In the genomic region with DNA sequence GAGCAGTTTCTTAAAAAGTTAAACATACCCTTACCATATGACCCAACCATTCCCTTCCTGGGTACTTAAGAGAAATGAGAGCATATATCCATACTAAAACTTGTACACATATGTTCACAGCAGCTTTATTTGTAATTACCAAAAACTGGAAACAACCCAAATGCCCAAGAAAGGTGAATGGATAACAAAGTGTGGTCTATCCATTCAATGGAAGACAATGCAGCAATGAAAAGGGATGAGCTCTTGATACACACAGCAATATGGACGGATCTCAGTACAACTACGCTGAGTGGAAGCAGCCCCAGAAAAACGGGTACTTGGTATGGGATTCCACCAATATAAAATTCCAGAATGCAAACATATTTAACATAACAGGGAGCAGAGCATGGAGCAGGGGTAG, we compare ENCODE assay signal across 17 cellular contexts.
"Had no signal": no experiment of that assay in that cellular context is flagged by ENCODE, and none has a peak within 500 bp of the region (broad histone marks: within the 10 kb centered on the region; RNA-seq: fewer than 3 reads in every experiment).

No MANE protein-coding gene starts in this region.

- H3K27ac ChIP-seq: dorsolateral prefrontal cortex, neural progenitor cell, ovary had no signal

- DNase-seq: cortex of kidney; dorsolateral prefrontal cortex; effector CD8-positive, alpha-beta T cell; glutamatergic neuron; islet precursor cell; mammary epithelial cell; mucosa of descending colon; natural killer cell; nucleus accumbens; ovary; right cardiac atrium; stimulated activated CD4-positive, alpha-beta T cell treated with anti-CD3 and anti-CD28 coated beads, Interleukin-2, amount 100 ng/mL, for 48 hours; stimulated activated naive CD4-positive, alpha-beta T cell treated with Interleukin-2 at 50 U/mL for 16 hours; trophoblast cell had no signal

- H3K4me3 Mint-ChIP-seq: natural killer cell, neural progenitor cell had no signal

- H3K4me2 ChIP-seq: neural progenitor cell, smooth muscle cell had no signal

- H3K9me3 ChIP-seq: ovary had no signal

- H3K36me3 ChIP-seq: ovary had no signal

- H3K4me1 ChIP-seq: neural progenitor cell had no signal

- H3K27ac Mint-ChIP-seq: natural killer cell, neural progenitor cell had no signal

- ATAC-seq: esophagus mucosa, mucosa of descending colon, natural killer cell, right cardiac atrium had no signal

- H3K9ac ChIP-seq: neural progenitor cell had no signal

- H2AFZ ChIP-seq: neural progenitor cell had no signal

- H3K4me1 Mint-ChIP-seq: natural killer cell had no signal

- H3K27me3 ChIP-seq: dorsolateral prefrontal cortex, neural progenitor cell, ovary had no signal

- H3K4me3 ChIP-seq: dorsolateral prefrontal cortex, mucosa of descending colon, neural progenitor cell, ovary, smooth muscle cell had no signal
